ENCODE assay signal across 10 cellular contexts in genomic region chr7:117323585-117323876, GRCh38. TPM values are rescaled to one million over a fixed set of nuclear protein-coding genes. Genes with fewer than 3 reads are reported as not detected.
DNase-seq lines count a peak whose midpoint lies in the region; ATAC-seq, FAIRE-seq and TF ChIP-seq lines count a peak whose summit lies in the region.
"Had no signal": no experiment of that assay in that cellular context is flagged by ENCODE, and none has a peak within 500 bp of the region (broad histone marks: within the 10 kb centered on the region; RNA-seq: fewer than 3 reads in every experiment).

No MANE protein-coding gene starts in this region.

- H3K9me1 ChIP-seq in endothelial cell of umbilical vein (replicated peaks; ENCODE audit: control insufficient read depth, extremely low read depth, insufficient read depth, low read length): no peaks in the 10 kb centered on the region

- H3K27me3 ChIP-seq in A673 (replicated peaks; ENCODE audit: insufficient read depth, low read depth, low read length, poor library complexity) (peaks cover 83% of the 10 kb centered on the region), HUES48 (ENCODE audit: control insufficient read depth, insufficient read depth, low read length) (peaks cover 92% of the 10 kb centered on the region), endothelial cell of umbilical vein (ENCODE audit: control insufficient read depth in 2 of 2, insufficient read depth in 2 of 2, low read length in 2 of 2) (peaks cover 40 to 54% of the 10 kb centered on the region in 2 experiments)

- H3K36me3 ChIP-seq in A673 (ENCODE audit: insufficient read depth, low read length, poor library complexity, severe bottlenecking): no peaks in the 10 kb centered on the region
- no peaks in the 10 kb centered on the region for H3K36me3 ChIP-seq in HUES48 (ENCODE audit: control insufficient read depth, insufficient read depth, low read length)
- H3K36me3 ChIP-seq in endothelial cell of umbilical vein (ENCODE audit: control insufficient read depth in 2 of 2, extremely low read depth in 1 of 2, insufficient read depth in 2 of 2, low read length in 2 of 2): no peaks in the 10 kb centered on the region

- H3K4me1 Mint-ChIP-seq in nephron: peaks cover 19% of the 10 kb centered on the region

- H3K27me3 Mint-ChIP-seq in nephron (ENCODE audit: low read depth): peaks cover 80% of the 10 kb centered on the region

- POLR2A ChIA-PET in A673 (lab: Charles Lee; ENCODE audit: low non-redundant PET) (no interaction called here), endothelial cell of umbilical vein (lab: Charles Lee) (no interaction called here)

- H4K20me1 ChIP-seq in endothelial cell of umbilical vein (replicated peaks; ENCODE audit: control insufficient read depth, extremely low read depth, insufficient read depth, low read length): no peaks in the 10 kb centered on the region

- DNase-seq in A673 (ENCODE audit: low spot score): no peak
- peak; percentile 20 for DNase-seq in endothelial cell of umbilical vein (ENCODE audit: low read depth, low spot score)
- DNase-seq in SW480 (ENCODE audit: low spot score): no peak
- no peak for DNase-seq in HUDEP-2 (lab: John Stamatoyannopoulos, UW; ENCODE audit: unreplicated experiment in 76 of 76)
- DNase-seq in activated CD4-positive, alpha-beta T cell treated with anti-CD3 and anti-CD28 coated beads for 4 hours: no peak
- DNase-seq: stimulated activated naive CD4-positive, alpha-beta T cell had no signal

- FAIRE-seq in endothelial cell of umbilical vein (lab: Jason Lieb, UNC): no peak

- TF ChIP-seq CTCF in A673 (conservative IDR thresholded peaks at IDR 0.05; ENCODE audit: low read depth, low read length) (no peak), endothelial cell of umbilical vein (IDR thresholded peaks at IDR 0.05; ENCODE audit: extremely low read depth in 1 of 2, insufficient read depth in 1 of 2, low read depth in 1 of 2, low read length in 2 of 2) (no peak), nephron (IDR thresholded peaks at IDR 0.05; ENCODE audit: unreplicated experiment in 3 of 3) (no peak)

- peaks cover 10% of the 10 kb centered on the region for H3K36me3 Mint-ChIP-seq in nephron (ENCODE audit: low read depth)
- H3K36me3 Mint-ChIP-seq: activated naive CD8-positive, alpha-beta T cell had no signal

- TF ChIP-seq POLR2A in endothelial cell of umbilical vein (IDR thresholded peaks at IDR 0.05; ENCODE audit: low read depth, low read length): no peak

- no peak for ATAC-seq in HG03159 (IDR thresholded peaks at IDR 0.05; ENCODE audit: unreplicated experiment)

- no peak overlapping the region for H2AFZ ChIP-seq in endothelial cell of umbilical vein (ENCODE audit: low read depth, low read length)

- H3K79me2 ChIP-seq in endothelial cell of umbilical vein (ENCODE audit: control insufficient read depth, insufficient read depth, low read length): no peaks in the 10 kb centered on the region

- H3K4me3 Mint-ChIP-seq in nephron: peak overlapping the region; percentile 85 to 90 (median 87)
- H3K4me3 Mint-ChIP-seq: activated naive CD8-positive, alpha-beta T cell had no signal

- H3K4me3 ChIP-seq in A673 (ENCODE audit: low read depth, low read length, poor library complexity, severe bottlenecking) (peak overlapping the region; percentile 35), HUES48 (ENCODE audit: low read depth, low read length) (peak overlapping the region; percentile 71), endothelial cell of umbilical vein (replicated peaks in 1 of 3; ENCODE audit: insufficient read depth in 1 of 3, low read depth in 1 of 3, low read length in 3 of 3) (peak overlapping the region in 2 of 3 experiments; percentile 41 to 56)

- H3K27ac Mint-ChIP-seq in nephron: no peak overlapping the region
- H3K27ac Mint-ChIP-seq: activated naive CD8-positive, alpha-beta T cell had no signal

- H3K4me1 ChIP-seq in A673 (ENCODE audit: insufficient read depth, low read length, poor library complexity, severe bottlenecking): peaks cover 7% of the 10 kb centered on the region
- H3K4me1 ChIP-seq in HUES48 (ENCODE audit: control insufficient read depth, insufficient read depth, low read length): peaks cover 3% of the 10 kb centered on the region
- H3K4me1 ChIP-seq in endothelial cell of umbilical vein (ENCODE audit: control insufficient read depth, extremely low read depth, insufficient read depth, low read length): peaks cover 15% of the 10 kb centered on the region

- intact Hi-C loops in A673 (cut with micrococcal nuclease; ENCODE audit: unreplicated experiment) (no loop called here), endothelial cell of umbilical vein (cut with micrococcal nuclease) (no loop called here)

- H3K9me3 ChIP-seq in A673 (ENCODE audit: low read depth, low read length, poor library complexity, severe bottlenecking) (no peaks in the 10 kb centered on the region), HUES48 (ENCODE audit: control insufficient read depth, insufficient read depth, low read length) (no peaks in the 10 kb centered on the region; the same call in 1 of the 2 replicates), endothelial cell of umbilical vein (replicated peaks; ENCODE audit: control insufficient read depth, insufficient read depth, low read length) (no peaks in the 10 kb centered on the region)

- dilution Hi-C loops in endothelial cell of umbilical vein (cut with MboI; ENCODE audit: extremely low pct_ligation_motif_present, low sequenced_read_pairs): no loop called here

- H3K9ac ChIP-seq in HUES48 (ENCODE audit: low read depth, low read length) (no peak overlapping the region), endothelial cell of umbilical vein (replicated peaks; ENCODE audit: extremely low read depth, insufficient read depth, low read length) (no peak overlapping the region)

- no TSS peak for BruUV-seq in A673 (replicated peaks; lab: Mats Ljungman, UMichigan)
- no TSS peak for BruUV-seq in endothelial cell of umbilical vein (replicated peaks; lab: Mats Ljungman, UMichigan)

- peaks cover 21% of the 10 kb centered on the region for H3K9me3 Mint-ChIP-seq in nephron

- peak overlapping the region; percentile 63 for H3K4me2 ChIP-seq in endothelial cell of umbilical vein (ENCODE audit: insufficient read depth, low read length)

- CTCF ChIA-PET in A673 (lab: Charles Lee): no interaction called here
- CTCF ChIA-PET in endothelial cell of umbilical vein (lab: Charles Lee): interaction anchor here (1.2 to 2.0 kb wide), 3 partner anchors 9 to 111 kb away, joined by 3 to 8 read pairs (median 4); no protein-coding TSS in a partner anchor

- H3K27ac ChIP-seq in A673 (ENCODE audit: low read depth, low read length, poor library complexity, severe bottlenecking) (no peak overlapping the region), HUES48 (ENCODE audit: low read depth, low read length) (no peak overlapping the region), endothelial cell of umbilical vein (ENCODE audit: insufficient read depth, low read depth, low read length) (no peak overlapping the region)

TF ChIP-seq in endothelial cell of umbilical vein, 7 proteins besides CTCF, POLR2A, EP300 and RAD21:
- no peak for TF ChIP-seq JUN (IDR thresholded peaks at IDR 0.05; ENCODE audit: borderline replicate concordance, insufficient read depth, insufficient read length, low read depth)
- TF ChIP-seq GATA2 (IDR thresholded peaks at IDR 0.05; ENCODE audit: insufficient read depth, insufficient read length, low read depth, low read length): no peak
- no peak for TF ChIP-seq MYC (IDR thresholded peaks at IDR 0.05; ENCODE audit: low read depth, low read length)
- no peak for TF ChIP-seq MAX (IDR thresholded peaks at IDR 0.05; ENCODE audit: insufficient read depth, insufficient read length)
- TF ChIP-seq EZH2 (IDR thresholded peaks at IDR 0.05; ENCODE audit: borderline replicate concordance, low read depth, low read length, severe bottlenecking): no peak
- no peak for TF ChIP-seq FOS (IDR thresholded peaks at IDR 0.05; ENCODE audit: borderline replicate concordance, insufficient read depth, low read length)
- TF ChIP-seq POLR2AphosphoS5 (IDR thresholded peaks at IDR 0.05; ENCODE audit: insufficient read depth, low read depth, low read length): no peak

RNA-seq across cellular contexts. Expression of gene WNT2, which starts 0.7 kb away (rescaled TPM):
- total RNA-seq in A673 (2021): not detected in 2 replicates
- not detected in 2 replicates for total RNA-seq in endothelial cell of umbilical vein
- polyA plus RNA-seq in endothelial cell of umbilical vein: not detected in 2 replicates
- not detected in 2 replicates for polyA plus RNA-seq in endothelial cell of umbilical vein (2011; cell fraction: cytosol; rRNA removed)
- polyA plus RNA-seq in endothelial cell of umbilical vein (2011; cell fraction: nucleus; rRNA removed): not detected in 2 replicates
- polyA plus RNA-seq in endothelial cell of umbilical vein (2012): not detected in 2 replicates
- polyA minus RNA-seq in endothelial cell of umbilical vein: not detected in 2 replicates
- not detected for polyA minus RNA-seq in endothelial cell of umbilical vein (2011; cell fraction: cytosol; rRNA and poly(A)+ RNA removed)
- not detected in 2 replicates for polyA minus RNA-seq in endothelial cell of umbilical vein (2011; cell fraction: nucleus; rRNA and poly(A)+ RNA removed)
